ENCODE assay signal across 8 cellular contexts in the genomic region with DNA sequence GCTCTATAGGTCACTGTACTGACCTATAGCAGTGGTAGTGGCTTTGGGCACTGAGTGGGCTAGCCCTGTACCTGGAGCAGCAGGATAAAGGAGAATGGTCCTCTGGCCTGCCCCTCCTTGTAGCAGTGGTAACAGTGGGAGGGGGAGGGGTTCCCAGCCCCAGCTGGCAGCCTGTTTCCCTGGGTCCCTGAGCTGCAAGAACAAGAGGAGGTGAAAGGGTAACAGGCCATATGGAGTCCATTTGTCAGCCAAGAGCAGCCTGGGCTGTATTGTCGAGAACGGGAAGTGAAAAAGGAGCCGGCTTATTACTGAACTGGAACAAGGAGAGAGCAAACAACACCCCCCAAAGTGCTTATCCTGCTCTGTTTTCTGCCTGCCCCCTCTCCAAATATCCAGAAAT.
DNase-seq lines count a peak whose midpoint lies in the region; ATAC-seq, FAIRE-seq and TF ChIP-seq lines count a peak whose summit lies in the region.

No MANE protein-coding gene starts in this region.

- CTCF ChIA-PET in endothelial cell of umbilical vein (lab: Charles Lee), result interaction anchor here (1.1 to 1.3 kb wide), 2 partner anchors 21 to 65 kb away, joined by 3 to 5 read pairs; no protein-coding TSS in a partner anchor
- CTCF ChIA-PET in CD8-positive, alpha-beta T cell (lab: Charles Lee), result interaction anchor here (1.0 to 1.6 kb wide), 3 partner anchors 9 to 108 kb away, joined by 4 read pairs; no protein-coding TSS in a partner anchor

- peaks cover 19 to 84% (median 60%) of the 10 kb centered on the region in 4 donors for H3K4me1 Mint-ChIP-seq in CD4-positive, CD25-positive, alpha-beta regulatory T cell
- H3K4me1 Mint-ChIP-seq in stimulated activated effector memory CD8-positive, alpha-beta T cell treated with anti-CD3 and anti-CD28 coated beads, Interleukin-12 subunit alpha, Interleukin-12 subunit beta, amount 100 ng/mL, for 72 hours, result peaks cover 86% of the 10 kb centered on the region
- peaks cover 63% of the 10 kb centered on the region for H3K4me1 Mint-ChIP-seq in CD8-positive, alpha-beta T cell (ENCODE audit: low read depth)

- no peak overlapping the region for H3K4me2 ChIP-seq in endothelial cell of umbilical vein (ENCODE audit: insufficient read depth, low read length)

- peaks cover 1% of the 10 kb centered on the region for H3K79me2 ChIP-seq in endothelial cell of umbilical vein (ENCODE audit: control insufficient read depth, insufficient read depth, low read length)

- H4K20me1 ChIP-seq in endothelial cell of umbilical vein (replicated peaks; ENCODE audit: control insufficient read depth, extremely low read depth, insufficient read depth, low read length), result no peaks in the 10 kb centered on the region

- peaks cover 23% of the 10 kb centered on the region for H3K36me3 ChIP-seq in CD4-positive, CD25-positive, alpha-beta regulatory T cell (ENCODE audit: control insufficient read depth, insufficient read depth, low read length)
- no peaks in the 10 kb centered on the region for H3K36me3 ChIP-seq in endothelial cell of umbilical vein (ENCODE audit: control insufficient read depth in 2 of 2, extremely low read depth in 1 of 2, insufficient read depth in 2 of 2, low read length in 2 of 2)
- H3K36me3 ChIP-seq in CD8-positive, alpha-beta T cell (ENCODE audit: insufficient read depth, low read length), result no peaks in the 10 kb centered on the region

- no peak overlapping the region for H3K4me3 Mint-ChIP-seq in CD4-positive, CD25-positive, alpha-beta regulatory T cell
- H3K4me3 Mint-ChIP-seq in stimulated activated effector memory CD8-positive, alpha-beta T cell treated with anti-CD3 and anti-CD28 coated beads, Interleukin-12 subunit alpha, Interleukin-12 subunit beta, amount 100 ng/mL, for 72 hours, result no peak overlapping the region
- H3K4me3 Mint-ChIP-seq in CD8-positive, alpha-beta T cell, result no peak overlapping the region

- POLR2A ChIA-PET in endothelial cell of umbilical vein (lab: Charles Lee), result no interaction called here
- POLR2A ChIA-PET in CD8-positive, alpha-beta T cell (lab: Charles Lee), result no interaction called here

- no peaks in the 10 kb centered on the region for H3K9me3 Mint-ChIP-seq in CD4-positive, CD25-positive, alpha-beta regulatory T cell
- H3K9me3 Mint-ChIP-seq in stimulated activated effector memory CD8-positive, alpha-beta T cell treated with anti-CD3 and anti-CD28 coated beads, Interleukin-12 subunit alpha, Interleukin-12 subunit beta, amount 100 ng/mL, for 72 hours, result no peaks in the 10 kb centered on the region
- H3K9me3 Mint-ChIP-seq in CD8-positive, alpha-beta T cell, result no peaks in the 10 kb centered on the region

- no peak for TF ChIP-seq CTCF in endothelial cell of umbilical vein (IDR thresholded peaks at IDR 0.05; ENCODE audit: extremely low read depth in 1 of 2, insufficient read depth in 1 of 2, low read depth in 1 of 2, low read length in 2 of 2)
- no peak for TF ChIP-seq CTCF in CD8-positive, alpha-beta T cell (IDR thresholded peaks at IDR 0.05)

- H3K27ac ChIP-seq in CD4-positive, CD25-positive, alpha-beta regulatory T cell (ENCODE audit: insufficient read depth, low read length, poor library complexity, severe bottlenecking), result no peak overlapping the region
- no peak overlapping the region for H3K27ac ChIP-seq in endothelial cell of umbilical vein (ENCODE audit: insufficient read depth, low read depth, low read length)
- H3K27ac ChIP-seq in CD8-positive, alpha-beta T cell (ENCODE audit: low read depth, low read length), result no peak overlapping the region

- no peak for ATAC-seq in CD4-positive, CD25-positive, alpha-beta regulatory T cell (ENCODE audit: low read depth in 2 of 2)
- ATAC-seq in GM21717 (IDR thresholded peaks at IDR 0.05; ENCODE audit: unreplicated experiment), result peak; percentile 39
- no peak for ATAC-seq in stimulated activated effector memory CD8-positive, alpha-beta T cell treated with anti-CD3 and anti-CD28 coated beads, Interleukin-12 subunit alpha, Interleukin-12 subunit beta, amount 100 ng/mL, for 72 hours
- no peak for ATAC-seq in GM21367 (IDR thresholded peaks at IDR 0.05; ENCODE audit: unreplicated experiment)
- ATAC-seq in HG03521 (IDR thresholded peaks at IDR 0.05; ENCODE audit: unreplicated experiment), result no peak
- no peak for ATAC-seq in CD8-positive, alpha-beta T cell

- H3K4me3 ChIP-seq in CD4-positive, CD25-positive, alpha-beta regulatory T cell (ENCODE audit: low read depth, low read length), result no peak overlapping the region
- H3K4me3 ChIP-seq in endothelial cell of umbilical vein (replicated peaks in 1 of 3; ENCODE audit: insufficient read depth in 1 of 3, low read depth in 1 of 3, low read length in 3 of 3), result no peak overlapping the region
- H3K4me3 ChIP-seq in CD8-positive, alpha-beta T cell (ENCODE audit: low read depth, low read length), result no peak overlapping the region

- FAIRE-seq in endothelial cell of umbilical vein (lab: Jason Lieb, UNC), result no peak

- H3K9ac ChIP-seq in endothelial cell of umbilical vein (replicated peaks; ENCODE audit: extremely low read depth, insufficient read depth, low read length), result no peak overlapping the region

- peak overlapping the region in 2 of 3 donors; percentile 36 to 65 for H3K27ac Mint-ChIP-seq in CD4-positive, CD25-positive, alpha-beta regulatory T cell
- peak overlapping the region; percentile 74 for H3K27ac Mint-ChIP-seq in stimulated activated effector memory CD8-positive, alpha-beta T cell treated with anti-CD3 and anti-CD28 coated beads, Interleukin-12 subunit alpha, Interleukin-12 subunit beta, amount 100 ng/mL, for 72 hours
- H3K27ac Mint-ChIP-seq in CD8-positive, alpha-beta T cell, result no peak overlapping the region

- TF ChIP-seq POLR2A in endothelial cell of umbilical vein (IDR thresholded peaks at IDR 0.05; ENCODE audit: low read depth, low read length), result no peak

- dilution Hi-C loops in endothelial cell of umbilical vein (cut with MboI; ENCODE audit: extremely low pct_ligation_motif_present, low sequenced_read_pairs), result no loop called here

- H2AFZ ChIP-seq in endothelial cell of umbilical vein (ENCODE audit: low read depth, low read length), result no peak overlapping the region

- peaks cover 31% of the 10 kb centered on the region for H3K4me1 ChIP-seq in CD4-positive, CD25-positive, alpha-beta regulatory T cell (ENCODE audit: control insufficient read depth, insufficient read depth, low read length, poor library complexity, severe bottlenecking)
- H3K4me1 ChIP-seq in endothelial cell of umbilical vein (ENCODE audit: control insufficient read depth, extremely low read depth, insufficient read depth, low read length), result peaks cover 4% of the 10 kb centered on the region
- H3K4me1 ChIP-seq in CD8-positive, alpha-beta T cell (ENCODE audit: insufficient read depth, low read length), result peaks cover 32% of the 10 kb centered on the region

- H3K9me3 ChIP-seq in CD4-positive, CD25-positive, alpha-beta regulatory T cell (ENCODE audit: control insufficient read depth in 2 of 2, low read length in 2 of 2), result no peaks in the 10 kb centered on the region
- no peaks in the 10 kb centered on the region for H3K9me3 ChIP-seq in endothelial cell of umbilical vein (replicated peaks; ENCODE audit: control insufficient read depth, insufficient read depth, low read length)
- H3K9me3 ChIP-seq in CD8-positive, alpha-beta T cell (ENCODE audit: low read length), result no peaks in the 10 kb centered on the region

- no peaks in the 10 kb centered on the region for H3K27me3 Mint-ChIP-seq in CD4-positive, CD25-positive, alpha-beta regulatory T cell
- no peaks in the 10 kb centered on the region for H3K27me3 Mint-ChIP-seq in CD8-positive, alpha-beta T cell (ENCODE audit: low read depth)

- intact Hi-C loops in endothelial cell of umbilical vein (cut with micrococcal nuclease), result no loop called here
- intact Hi-C loops in CD8-positive, alpha-beta T cell (cut with DNase I, micrococcal nuclease), result no loop called here

- DNase-seq in CD4-positive, CD25-positive, alpha-beta regulatory T cell, result no peak
- DNase-seq in NCI-H2107 treated with DMSO at 0.1 percent for 48 hours (lab: John Stamatoyannopoulos, UW; ENCODE audit: unreplicated experiment) (peak; percentile 78), endothelial cell of umbilical vein (ENCODE audit: low read depth, low spot score) (peak; percentile 78)
- DNase-seq in stimulated activated effector memory CD8-positive, alpha-beta T cell treated with anti-CD3 and anti-CD28 coated beads, Interleukin-12 subunit alpha, Interleukin-12 subunit beta, amount 100 ng/mL, for 72 hours (ENCODE audit: low spot score in 2 of 2), result no peak
- no peak for DNase-seq in CD8-positive, alpha-beta T cell

- H3K27me3 ChIP-seq in CD4-positive, CD25-positive, alpha-beta regulatory T cell (ENCODE audit: control insufficient read depth, insufficient read depth, low read length), result no peaks in the 10 kb centered on the region
- no peaks in the 10 kb centered on the region for H3K27me3 ChIP-seq in endothelial cell of umbilical vein (ENCODE audit: control insufficient read depth in 2 of 2, insufficient read depth in 2 of 2, low read length in 2 of 2)
- no peaks in the 10 kb centered on the region for H3K27me3 ChIP-seq in CD8-positive, alpha-beta T cell (ENCODE audit: insufficient read depth, low read length)

- BruUV-seq in endothelial cell of umbilical vein (replicated peaks; lab: Mats Ljungman, UMichigan), result no TSS peak

- H3K9me1 ChIP-seq in endothelial cell of umbilical vein (replicated peaks; ENCODE audit: control insufficient read depth, extremely low read depth, insufficient read depth, low read length), result no peaks in the 10 kb centered on the region

- peaks cover 17% of the 10 kb centered on the region for H3K36me3 Mint-ChIP-seq in CD4-positive, CD25-positive, alpha-beta regulatory T cell
- peaks cover 67% of the 10 kb centered on the region for H3K36me3 Mint-ChIP-seq in stimulated activated effector memory CD8-positive, alpha-beta T cell treated with anti-CD3 and anti-CD28 coated beads, Interleukin-12 subunit alpha, Interleukin-12 subunit beta, amount 100 ng/mL, for 72 hours
- H3K36me3 Mint-ChIP-seq in CD8-positive, alpha-beta T cell, result peaks cover 22% of the 10 kb centered on the region

TF ChIP-seq in endothelial cell of umbilical vein, 7 proteins besides CTCF, POLR2A, EP300 and RAD21:
- TF ChIP-seq GATA2 (IDR thresholded peaks at IDR 0.05; ENCODE audit: insufficient read depth, insufficient read length, low read depth, low read length) (no peak), POLR2AphosphoS5 (IDR thresholded peaks at IDR 0.05; ENCODE audit: insufficient read depth, low read depth, low read length) (no peak)
TF ChIP-seq in endothelial cell of umbilical vein: peak in this region for 0.

Comparison
In these comparisons a context has a peak if more than half of its experiments do, and no peak if none do; other contexts are left out.
1. DNase-seq: peak in NCI-H2107 treated with DMSO at 0.1 percent for 48 hours (single experiment) and endothelial cell of umbilical vein (single experiment); none in CD4-positive, CD25-positive, alpha-beta regulatory T cell (0 of 3), stimulated activated effector memory CD8-positive, alpha-beta T cell treated with anti-CD3 and anti-CD28 coated beads, Interleukin-12 subunit alpha, Interleukin-12 subunit beta, amount 100 ng/mL, for 72 hours (0 of 2) and CD8-positive, alpha-beta T cell (0 of 7).